2 cellular contexts compared by ENCODE assay signal in genomic region chrX:9829308-9830267, GRCh38.
TF ChIP-seq lines count a peak whose summit lies in the region.

No MANE protein-coding gene starts in this region.

TF ChIP-seq in HCT116, 20 proteins besides CTCF, POLR2A, EP300 and RAD21 (continued from another document):
- TF ChIP-seq CBX3 (IDR thresholded peaks at IDR 0.05; ENCODE audit: low read depth) (peak; percentile 55; the same call in 1 of the 2 replicates), REST (IDR thresholded peaks at IDR 0.05; ENCODE audit: low read depth) (no peak), POLR2AphosphoS5 (IDR thresholded peaks at IDR 0.05; ENCODE audit: low read depth, low read length) (peak; percentile 20; the same call in 1 of the 2 replicates), ZBTB33 (IDR thresholded peaks at IDR 0.05; ENCODE audit: extremely low read depth, insufficient replicate concordance, low read length) (no peak), CEBPB (IDR thresholded peaks at IDR 0.05; ENCODE audit: low read depth) (peak; percentile 93), YY1 (IDR thresholded peaks at IDR 0.05; ENCODE audit: extremely low read depth, insufficient replicate concordance, low read depth, low read length) (no peak), EZH2phosphoT487 (IDR thresholded peaks at IDR 0.05; ENCODE audit: borderline replicate concordance) (no peak), SRF (IDR thresholded peaks at IDR 0.05; ENCODE audit: low read depth) (0 out of 2 replicates have a peak, but pooled peaks have one; percentile 19), ZFX (IDR thresholded peaks at IDR 0.05) (no peak), FOSL1 (IDR thresholded peaks at IDR 0.05; ENCODE audit: low read depth) (peak; percentile 89), JUND (IDR thresholded peaks at IDR 0.05) (peak; percentile 85)

TF ChIP-seq in GM23338, 12 proteins besides CTCF, POLR2A, EP300 and RAD21 (continued from another document):
- TF ChIP-seq REST (IDR thresholded peaks at IDR 0.05; ENCODE audit: unreplicated experiment) = no peak
- TF ChIP-seq POLR2AphosphoS5 (IDR thresholded peaks at IDR 0.05; ENCODE audit: low read depth) = no peak
- TF ChIP-seq NANOG (IDR thresholded peaks at IDR 0.05; ENCODE audit: borderline replicate concordance) = no peak
- no peak for TF ChIP-seq EZH2phosphoT487 (IDR thresholded peaks at IDR 0.05; ENCODE audit: unreplicated experiment)
- TF ChIP-seq CREB1 (CRISPR knock-in tag; IDR thresholded peaks at IDR 0.05; ENCODE audit: low read depth) = no peak
- TF ChIP-seq ZNF114 (CRISPR knock-in tag; IDR thresholded peaks at IDR 0.05) = no peak
- TF ChIP-seq ZNF331 (CRISPR knock-in tag; IDR thresholded peaks at IDR 0.05; ENCODE audit: low read depth) = no peak
- no peak for TF ChIP-seq EZH2 (IDR thresholded peaks at IDR 0.05; ENCODE audit: low read depth, unreplicated experiment)
- no peak for TF ChIP-seq ZNF462 (CRISPR knock-in tag; IDR thresholded peaks at IDR 0.05)
- no peak for TF ChIP-seq STAT1 (IDR thresholded peaks at IDR 0.05; ENCODE audit: unreplicated experiment)
